ENCODE assay signal across 4 cellular contexts in genomic region chr19:4365791-4366665, GRCh38.
A peak's percentile ranks its signal among the peaks of the same experiment; 100 is the strongest.
TF ChIP-seq lines count a peak whose summit lies in the region.

No MANE protein-coding gene starts in this region.

TF ChIP-seq in SK-N-SH, 30 proteins besides CTCF, POLR2A, EP300 and RAD21:
- no peak for TF ChIP-seq GABPA (IDR thresholded peaks at IDR 0.05; ENCODE audit: low read depth)
- TF ChIP-seq PBX3 (IDR thresholded peaks at IDR 0.05): 0 out of 2 replicates have a peak, but pooled peaks have one; percentile 4
- TF ChIP-seq POLR2AphosphoS5 (IDR thresholded peaks at IDR 0.05; ENCODE audit: low read depth, low read length): 0 out of 2 replicates have a peak, but pooled peaks have one; percentile 0
- no peak for TF ChIP-seq RFX5 (IDR thresholded peaks at IDR 0.05; ENCODE audit: low read length)

TF ChIP-seq in SK-N-SH treated with all-trans-retinoic acid at 6 μM for 48 hours, 23 proteins besides CTCF, POLR2A, EP300 and RAD21 (continues in another document):
- TF ChIP-seq ZC3H10 (CRISPR knock-in tag; IDR thresholded peaks at IDR 0.05): no peak
- TF ChIP-seq OSR1 (CRISPR knock-in tag; IDR thresholded peaks at IDR 0.05): no peak
- TF ChIP-seq TCF4 (CRISPR knock-in tag; IDR thresholded peaks at IDR 0.05; ENCODE audit: borderline replicate concordance): no peak
- no peak for TF ChIP-seq GLIS3 (CRISPR knock-in tag; IDR thresholded peaks at IDR 0.05)
- TF ChIP-seq ZFP30 (CRISPR knock-in tag; IDR thresholded peaks at IDR 0.05): no peak
- no peak for TF ChIP-seq RARB (CRISPR knock-in tag; IDR thresholded peaks at IDR 0.05)
- no peak for TF ChIP-seq ZNF565 (CRISPR knock-in tag; conservative IDR thresholded peaks at IDR 0.05; ENCODE audit: low read depth)
- TF ChIP-seq CREB5 (CRISPR knock-in tag; IDR thresholded peaks at IDR 0.05; ENCODE audit: low read depth): no peak
- TF ChIP-seq BACH2 (CRISPR knock-in tag; IDR thresholded peaks at IDR 0.05; ENCODE audit: borderline replicate concordance): no peak
- no peak for TF ChIP-seq POU6F1 (CRISPR knock-in tag; IDR thresholded peaks at IDR 0.05; ENCODE audit: borderline replicate concordance, low read depth)
- TF ChIP-seq CSRNP3 (CRISPR knock-in tag; IDR thresholded peaks at IDR 0.05): no peak
- TF ChIP-seq ARNTL (CRISPR knock-in tag; IDR thresholded peaks at IDR 0.05; ENCODE audit: borderline replicate concordance, low read depth): no peak
- TF ChIP-seq ZNF8 (CRISPR knock-in tag; IDR thresholded peaks at IDR 0.05): no peak

TF ChIP-seq in K562, 482 proteins besides CTCF, POLR2A, EP300 and RAD21:
- TF ChIP-seq POLR2G (IDR thresholded peaks at IDR 0.05; ENCODE audit: low read depth, low read length): peak; percentile 52
- no peak for TF ChIP-seq SMARCE1 (IDR thresholded peaks at IDR 0.05)
- TF ChIP-seq FIP1L1 (IDR thresholded peaks at IDR 0.05; ENCODE audit: low read depth, low read length, poor library complexity, severe bottlenecking): no peak
- TF ChIP-seq ZNF311 (CRISPR knock-in tag; IDR thresholded peaks at IDR 0.05): no peak
TF ChIP-seq in K562: peak in this region for 1.

TF ChIP-seq in neural cell, 6 proteins besides CTCF, POLR2A, EP300 and RAD21:
- no peak for TF ChIP-seq SMC3 (conservative IDR thresholded peaks at IDR 0.05; ENCODE audit: poor library complexity)
- TF ChIP-seq EZH2 (IDR thresholded peaks at IDR 0.05; ENCODE audit: borderline replicate concordance, insufficient read depth, low read length, poor library complexity, severe bottlenecking): no peak
- TF ChIP-seq POLR2AphosphoS5 (IDR thresholded peaks at IDR 0.05): peak; percentile 12
